In the genomic region with DNA sequence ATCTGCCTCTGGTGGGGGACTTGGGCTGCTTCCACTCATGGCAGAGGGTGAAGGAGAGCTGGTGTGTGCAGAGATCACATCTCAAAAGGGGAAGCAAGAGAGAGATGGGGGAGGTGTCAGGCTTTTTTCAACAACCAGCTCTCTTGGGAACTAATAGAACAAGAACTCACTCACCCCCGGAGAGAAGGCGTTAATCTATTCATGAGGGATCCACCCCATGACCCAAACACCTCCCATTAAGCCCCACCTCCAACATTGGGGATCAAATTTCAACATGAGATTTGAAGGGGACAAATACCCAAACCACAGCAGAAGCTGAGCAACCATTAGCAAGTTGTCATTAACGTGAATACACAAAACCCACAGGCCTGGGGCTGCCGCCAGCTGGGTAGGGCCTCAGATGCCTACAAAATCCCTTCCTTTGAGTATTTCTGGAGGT, we compare ENCODE assay signal across 26 cellular contexts. TPM values are rescaled to one million over a fixed set of nuclear protein-coding genes. Genes with fewer than 3 reads are reported as not detected.
DNase-seq lines count a peak whose midpoint lies in the region; ATAC-seq and TF ChIP-seq lines count a peak whose summit lies in the region.
"Had no signal": no experiment of that assay in that cellular context is flagged by ENCODE, and none has a peak within 500 bp of the region (broad histone marks: within the 10 kb centered on the region; RNA-seq: fewer than 3 reads in every experiment).

No MANE protein-coding gene starts in this region.

- H3K23ac ChIP-seq in mesendoderm (ENCODE audit: low read length) = no peak overlapping the region

- no peaks in the 10 kb centered on the region for H3K36me3 ChIP-seq in GM23338 (ENCODE audit: insufficient read depth)
- H3K36me3 ChIP-seq in mesendoderm (ENCODE audit: control insufficient read depth, insufficient read depth, low read length) = no peaks in the 10 kb centered on the region
- H3K36me3 ChIP-seq: heart right ventricle, prostate gland had no signal

- no peaks in the 10 kb centered on the region for H3F3A ChIP-seq in GM23338 (replicated peaks; ENCODE audit: low read depth)

- no peak overlapping the region for H3K27ac ChIP-seq in GM23338 (ENCODE audit: low read depth)
- H3K27ac ChIP-seq in mesendoderm (ENCODE audit: low read depth, low read length) = no peak overlapping the region
- H3K27ac ChIP-seq: heart right ventricle, prostate gland, RWPE1 had no signal

- H3K27ac Mint-ChIP-seq in GM23338 = no peak overlapping the region
- H3K27ac Mint-ChIP-seq in activated B cell treated with CpG ODN at 0.5 μM for 24 hours = no peak overlapping the region
- no peak overlapping the region for H3K27ac Mint-ChIP-seq in stimulated activated effector memory CD8-positive, alpha-beta T cell treated with anti-CD3 and anti-CD28 coated beads, Interleukin-12 subunit alpha, Interleukin-12 subunit beta, amount 100 ng/mL, for 72 hours
- H3K27ac Mint-ChIP-seq: activated naive CD4-positive, alpha-beta T cell treated with anti-CD3 and anti-CD28 coated beads for 36 hours; effector memory CD8-positive, alpha-beta T cell had no signal

- no peak overlapping the region for H3K9ac ChIP-seq in mesendoderm (ENCODE audit: low read length)

- H3K4me2 ChIP-seq in GM23338 (peak overlapping the region; percentile 37; the same call in 1 of the 2 replicates), mesendoderm (ENCODE audit: low read length) (no peak overlapping the region)
- H3K4me2 ChIP-seq: smooth muscle cell had no signal

- H3K27me3 ChIP-seq in GM23338 (ENCODE audit: insufficient read depth) = no peaks in the 10 kb centered on the region
- H3K27me3 ChIP-seq in mesendoderm (ENCODE audit: insufficient read depth, low read length, poor library complexity) = no peaks in the 10 kb centered on the region

- no peak overlapping the region for H2BK120ac ChIP-seq in mesendoderm (ENCODE audit: low read depth, low read length)

- H3K36me3 Mint-ChIP-seq in GM23338 (ENCODE audit: low read depth) (no peaks in the 10 kb centered on the region), activated B cell treated with CpG ODN at 0.5 μM for 24 hours (ENCODE audit: low read depth) (no peaks in the 10 kb centered on the region)
- no peaks in the 10 kb centered on the region for H3K36me3 Mint-ChIP-seq in stimulated activated effector memory CD8-positive, alpha-beta T cell treated with anti-CD3 and anti-CD28 coated beads, Interleukin-12 subunit alpha, Interleukin-12 subunit beta, amount 100 ng/mL, for 72 hours

- POLR2A ChIA-PET in activated B cell treated with CpG ODN at 0.5 μM for 24 hours (lab: Charles Lee) = no interaction called here

- H3K9me3 Mint-ChIP-seq in GM23338 (no peaks in the 10 kb centered on the region), activated B cell treated with CpG ODN at 0.5 μM for 24 hours (no peaks in the 10 kb centered on the region)
- H3K9me3 Mint-ChIP-seq in stimulated activated effector memory CD8-positive, alpha-beta T cell treated with anti-CD3 and anti-CD28 coated beads, Interleukin-12 subunit alpha, Interleukin-12 subunit beta, amount 100 ng/mL, for 72 hours = no peaks in the 10 kb centered on the region
- H3K9me3 Mint-ChIP-seq: activated naive CD4-positive, alpha-beta T cell treated with anti-CD3 and anti-CD28 coated beads for 36 hours; effector memory CD8-positive, alpha-beta T cell had no signal

- no peak overlapping the region for H2BK15ac ChIP-seq in mesendoderm (replicated peaks; ENCODE audit: low read depth)

- peak; percentile 86 for ATAC-seq in GM23338
- ATAC-seq in activated B cell treated with CpG ODN at 0.5 μM for 24 hours (ENCODE audit: low read depth) = peak; percentile 79
- no peak for ATAC-seq in GM18861 (IDR thresholded peaks at IDR 0.05; ENCODE audit: unreplicated experiment)
- ATAC-seq in HG02763 (IDR thresholded peaks at IDR 0.05; ENCODE audit: unreplicated experiment) = no peak
- ATAC-seq in stimulated activated effector memory CD8-positive, alpha-beta T cell treated with anti-CD3 and anti-CD28 coated beads, Interleukin-12 subunit alpha, Interleukin-12 subunit beta, amount 100 ng/mL, for 72 hours = no peak
- ATAC-seq: effector memory CD8-positive, alpha-beta T cell; HepG2 had no signal

- H3K4ac ChIP-seq in mesendoderm (ENCODE audit: low read depth, low read length) = no peak overlapping the region

- H3K79me1 ChIP-seq in mesendoderm (ENCODE audit: low read length) = no peaks in the 10 kb centered on the region

- H3K27me3 Mint-ChIP-seq in GM23338 (ENCODE audit: insufficient read depth, low read depth, poor library complexity) = peaks cover 7% of the 10 kb centered on the region
- H3K27me3 Mint-ChIP-seq in activated B cell treated with CpG ODN at 0.5 μM for 24 hours = peaks cover 16% of the 10 kb centered on the region

- TF ChIP-seq CTCF in GM23338 (conservative IDR thresholded peaks at IDR 0.05; ENCODE audit: low read depth in 2 of 2) = no peak
- no peak for TF ChIP-seq CTCF in activated B cell treated with CpG ODN at 0.5 μM for 24 hours (IDR thresholded peaks at IDR 0.05)

- H3K79me2 ChIP-seq in GM23338 (replicated peaks; ENCODE audit: insufficient read depth) = no peaks in the 10 kb centered on the region
- H3K79me2 ChIP-seq in mesendoderm (ENCODE audit: control insufficient read depth, insufficient read depth, low read length) = no peaks in the 10 kb centered on the region

- CTCF ChIA-PET in activated B cell treated with CpG ODN at 0.5 μM for 24 hours (lab: Charles Lee) = no interaction called here

- H3K18ac ChIP-seq in mesendoderm (ENCODE audit: low read length) = no peak overlapping the region

- H4K5ac ChIP-seq in mesendoderm (ENCODE audit: low read length) = no peak overlapping the region

- H4K20me1 ChIP-seq in GM23338 (replicated peaks; ENCODE audit: insufficient read depth) = no peaks in the 10 kb centered on the region

- H3K4me1 Mint-ChIP-seq in GM23338 = peaks cover 34% of the 10 kb centered on the region
- peaks cover 20% of the 10 kb centered on the region for H3K4me1 Mint-ChIP-seq in activated B cell treated with CpG ODN at 0.5 μM for 24 hours
- no peaks in the 10 kb centered on the region for H3K4me1 Mint-ChIP-seq in stimulated activated effector memory CD8-positive, alpha-beta T cell treated with anti-CD3 and anti-CD28 coated beads, Interleukin-12 subunit alpha, Interleukin-12 subunit beta, amount 100 ng/mL, for 72 hours

- 0 out of 3 replicates have a peak overlapping the region, but pooled peaks have one; percentile 27 for H3K4me3 Mint-ChIP-seq in GM23338
- no peak overlapping the region for H3K4me3 Mint-ChIP-seq in activated B cell treated with CpG ODN at 0.5 μM for 24 hours
- no peak overlapping the region for H3K4me3 Mint-ChIP-seq in stimulated activated effector memory CD8-positive, alpha-beta T cell treated with anti-CD3 and anti-CD28 coated beads, Interleukin-12 subunit alpha, Interleukin-12 subunit beta, amount 100 ng/mL, for 72 hours
- H3K4me3 Mint-ChIP-seq: activated naive CD4-positive, alpha-beta T cell treated with anti-CD3 and anti-CD28 coated beads for 36 hours; effector memory CD8-positive, alpha-beta T cell had no signal

- intact Hi-C loops in activated B cell treated with CpG ODN at 0.5 μM for 24 hours (cut with micrococcal nuclease) = no loop called here

- H3K56ac ChIP-seq in mesendoderm (ENCODE audit: low read length) = no peak overlapping the region

- no peak overlapping the region for H3K4me3 ChIP-seq in GM23338
- H3K4me3 ChIP-seq in mesendoderm (ENCODE audit: low read length) = no peak overlapping the region
- H3K4me3 ChIP-seq: heart right ventricle, prostate gland, smooth muscle cell had no signal

- DNase-seq in GM23338 (ENCODE audit: low spot score) (peak; percentile 75), NAMALWA (ENCODE audit: low spot score) (peak; percentile 13), activated B cell treated with CpG ODN at 0.5 μM for 24 hours (no peak), mesendoderm (peak; percentile 88), cortex of kidney (lab: John Stamatoyannopoulos, UW) (no peak)
- DNase-seq in stimulated activated effector memory CD8-positive, alpha-beta T cell treated with anti-CD3 and anti-CD28 coated beads, Interleukin-12 subunit alpha, Interleukin-12 subunit beta, amount 100 ng/mL, for 72 hours (ENCODE audit: low spot score in 2 of 2) = no peak
- DNase-seq: activated CD4-positive, alpha-beta T cell treated with anti-CD3 and anti-CD28 coated beads, Interleukin-2, amount 50 U/mL, for 4 hours; activated naive CD4-positive, alpha-beta T cell treated with anti-CD3 and anti-CD28 coated beads for 36 hours; activated T-cell treated with anti-CD3 and anti-CD28 coated beads for 4 hours; AML-193; anterior cingulate cortex; cerebellar nuclear complex; effector memory CD8-positive, alpha-beta T cell; GDM1; heart right ventricle; kidney; NCI-H2029 treated with DMSO at 0.1 percent for 48 hours; NCI-H82; stimulated activated CD4-positive, alpha-beta T cell treated with anti-CD3 and anti-CD28 coated beads, Interleukin-4, amount 100 ng/mL, for 4 hours had no signal

- no peak overlapping the region for H2AK5ac ChIP-seq in mesendoderm (ENCODE audit: low read length)

- no peak overlapping the region for H2BK5ac ChIP-seq in mesendoderm (ENCODE audit: low read length)

- H2AFZ ChIP-seq in GM23338 = no peak overlapping the region

- H3K9me2 ChIP-seq in GM23338 (ENCODE audit: insufficient read depth) = peaks cover 3% of the 10 kb centered on the region; the same call in 1 of the 2 replicates

- H4K8ac ChIP-seq in mesendoderm (ENCODE audit: low read depth, low read length) = no peak overlapping the region

- H3K4me1 ChIP-seq in GM23338 (ENCODE audit: insufficient read depth) = peaks cover 14% of the 10 kb centered on the region
- H3K4me1 ChIP-seq in mesendoderm (ENCODE audit: control insufficient read depth, low read depth, low read length) = peaks cover 13% of the 10 kb centered on the region
- H3K4me1 ChIP-seq: prostate gland had no signal

- no CpG with 5 or more reads among the region's 4 CpGs for WGBS in mesendoderm (ENCODE audit: extremely low coverage, insufficient coverage, low lambda C conversion rate)

TF ChIP-seq in GM23338, 12 proteins besides CTCF, POLR2A, EP300 and RAD21 (continues in another document):
- TF ChIP-seq ZNF331 (CRISPR knock-in tag; IDR thresholded peaks at IDR 0.05; ENCODE audit: low read depth) = no peak
- no peak for TF ChIP-seq CREB1 (CRISPR knock-in tag; IDR thresholded peaks at IDR 0.05; ENCODE audit: low read depth)
- no peak for TF ChIP-seq STAT1 (IDR thresholded peaks at IDR 0.05; ENCODE audit: unreplicated experiment)
- TF ChIP-seq EZH2phosphoT487 (IDR thresholded peaks at IDR 0.05; ENCODE audit: unreplicated experiment) = no peak
- no peak for TF ChIP-seq NANOG (IDR thresholded peaks at IDR 0.05; ENCODE audit: borderline replicate concordance)
- TF ChIP-seq ZNF114 (CRISPR knock-in tag; IDR thresholded peaks at IDR 0.05) = no peak
- no peak for TF ChIP-seq JUNB (IDR thresholded peaks at IDR 0.05; ENCODE audit: unreplicated experiment)

RNA-seq across cellular contexts. Expression of a gene that starts 12.0 kb away (rescaled TPM):
- total RNA-seq in GM23338 (2014; rRNA removed; shearing (Covaris generic)) = 0.70 and 1.0 TPM in 2 replicates
- polyA plus RNA-seq in GM23338 (2016; fragmentation: Nextera tagmentation; extraction: Ambion mirVana) = 0.16 TPM in 2 replicates
- not detected in 2 replicates for total RNA-seq in activated B cell treated with CpG ODN at 0.5 μM for 24 hours
- polyA plus RNA-seq in mesendoderm (2013, experiment 1 of 2) = 0.01 TPM
- polyA plus RNA-seq in mesendoderm (2013, experiment 2 of 2) = 0.03 TPM
- total RNA-seq: activated naive CD4-positive, alpha-beta T cell treated with anti-CD3 and anti-CD28 coated beads for 36 hours; HepG2; M059J; smooth muscle cell had no signal
- polyA plus RNA-seq: HepG2, smooth muscle cell had no signal

Comparison
In these comparisons a context has a peak if more than half of its experiments do, and no peak if none do; other contexts are left out.
1. ATAC-seq: peak in GM23338 (single experiment) and activated B cell treated with CpG ODN at 0.5 μM for 24 hours (single experiment); none in GM18861 (single experiment), HG02763 (single experiment) and stimulated activated effector memory CD8-positive, alpha-beta T cell treated with anti-CD3 and anti-CD28 coated beads, Interleukin-12 subunit alpha, Interleukin-12 subunit beta, amount 100 ng/mL, for 72 hours (single experiment).
2. DNase-seq: peak in GM23338 (single experiment), NAMALWA (single experiment) and mesendoderm (single experiment); none in activated B cell treated with CpG ODN at 0.5 μM for 24 hours (single experiment), cortex of kidney (single experiment) and stimulated activated effector memory CD8-positive, alpha-beta T cell treated with anti-CD3 and anti-CD28 coated beads, Interleukin-12 subunit alpha, Interleukin-12 subunit beta, amount 100 ng/mL, for 72 hours (0 of 2).